ENCODE assay signal across 17 cellular contexts in the genomic region with DNA sequence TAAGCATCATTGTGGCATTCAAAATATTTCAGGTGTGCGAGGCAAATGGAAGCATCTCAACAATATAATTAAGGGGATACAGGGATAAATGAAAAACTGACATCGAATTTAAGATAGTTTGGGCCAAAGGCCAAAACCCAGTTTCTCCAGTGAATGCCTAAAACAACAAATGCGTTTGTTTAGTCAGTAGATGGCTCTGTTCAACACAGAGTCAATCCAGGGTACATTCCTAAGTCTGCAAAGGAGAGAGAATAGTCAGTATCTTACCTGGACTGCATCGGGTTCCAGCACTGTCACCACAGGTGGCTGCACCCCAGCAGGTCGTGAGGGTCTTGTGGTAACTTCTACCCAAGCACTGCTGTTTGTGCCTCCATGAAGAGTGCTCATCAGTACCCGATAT.
DNase-seq lines count a peak whose midpoint lies in the region; ATAC-seq and TF ChIP-seq lines count a peak whose summit lies in the region.
"Had no signal": no experiment of that assay in that cellular context is flagged by ENCODE, and none has a peak within 500 bp of the region (broad histone marks: within the 10 kb centered on the region; RNA-seq: fewer than 3 reads in every experiment).

No MANE protein-coding gene starts in this region.

- no peak overlapping the region for H3K27ac ChIP-seq in CD4-positive, alpha-beta T cell (ENCODE audit: low read depth, low read length)
- H3K27ac ChIP-seq: body of pancreas, vagina had no signal

- CTCF ChIA-PET in activated CD8-positive, alpha-beta T cell treated with anti-CD3 and anti-CD28 coated beads for 36 hours (lab: Charles Lee), result no interaction called here
- CTCF ChIA-PET in CD4-positive, alpha-beta T cell (lab: Charles Lee), result no interaction called here

- DNase-seq in A172 (ENCODE audit: low spot score) (peak; percentile 25), G401 (ENCODE audit: low spot score) (peak; percentile 49), NCI-H460 (ENCODE audit: extremely low read depth, low read depth) (peak; percentile 13), cerebellum (ENCODE audit: low spot score) (peak; percentile 8)
- DNase-seq in activated CD8-positive, alpha-beta T cell treated with anti-CD3 and anti-CD28 coated beads for 36 hours, result no peak
- DNase-seq in CD4-positive, alpha-beta T cell, result no peak
- DNase-seq: activated CD4-positive, alpha-beta T cell treated with anti-CD3 and anti-CD28 coated beads, Interleukin-2, amount 10 ng/mL, durations not matched to agents 24 days and 14 days; body of pancreas; effector memory CD4-positive, alpha-beta T cell; NCI-H2029; retina; stimulated activated CD4-positive, alpha-beta T cell treated with anti-CD3 and anti-CD28 coated beads, Interleukin-4, amount 100 ng/mL, for 4 hours; stimulated activated naive CD4-positive, alpha-beta T cell had no signal

- no peaks in the 10 kb centered on the region for H3K27me3 Mint-ChIP-seq in activated CD8-positive, alpha-beta T cell treated with anti-CD3 and anti-CD28 coated beads for 36 hours
- H3K27me3 Mint-ChIP-seq in CD4-positive, alpha-beta T cell, result no peaks in the 10 kb centered on the region
- H3K27me3 Mint-ChIP-seq: activated CD4-positive, alpha-beta T cell treated with anti-CD3 and anti-CD28 coated beads, Interleukin-2, amount 10 ng/mL, durations not matched to agents 24 days and 14 days; activated T-helper 17 cell treated with anti-CD3 and anti-CD28 coated beads, Interleukin-2, amount 50 U/mL, for 72 hours had no signal

- no peak for ATAC-seq in activated CD8-positive, alpha-beta T cell treated with anti-CD3 and anti-CD28 coated beads for 36 hours
- ATAC-seq in HG03139 (IDR thresholded peaks at IDR 0.05; ENCODE audit: unreplicated experiment) (no peak), GM18873 (IDR thresholded peaks at IDR 0.05; ENCODE audit: low FRiP score, unreplicated experiment) (no peak)
- no peak for ATAC-seq in CD4-positive, alpha-beta T cell (ENCODE audit: poor library complexity)
- ATAC-seq: activated T-helper 17 cell treated with anti-CD3 and anti-CD28 coated beads, Interleukin-2, amount 50 U/mL, for 72 hours; body of pancreas had no signal

- no peak for TF ChIP-seq CTCF in activated CD8-positive, alpha-beta T cell treated with anti-CD3 and anti-CD28 coated beads for 36 hours (IDR thresholded peaks at IDR 0.05)
- TF ChIP-seq CTCF in CD4-positive, alpha-beta T cell (IDR thresholded peaks at IDR 0.05), result no peak

- in situ Hi-C loops in G401 (cut with HindIII; ENCODE audit: low sequenced_read_pairs), result no loop called here

- intact Hi-C loops in activated CD8-positive, alpha-beta T cell treated with anti-CD3 and anti-CD28 coated beads for 36 hours (cut with micrococcal nuclease), result no loop called here
- intact Hi-C loops in CD4-positive, alpha-beta T cell (cut with DNase I, micrococcal nuclease), result no loop called here

- H3K4me3 Mint-ChIP-seq in activated CD8-positive, alpha-beta T cell treated with anti-CD3 and anti-CD28 coated beads for 36 hours, result no peak overlapping the region
- no peak overlapping the region for H3K4me3 Mint-ChIP-seq in CD4-positive, alpha-beta T cell
- H3K4me3 Mint-ChIP-seq: activated CD4-positive, alpha-beta T cell treated with anti-CD3 and anti-CD28 coated beads, Interleukin-2, amount 10 ng/mL, durations not matched to agents 24 days and 14 days; activated T-helper 17 cell treated with anti-CD3 and anti-CD28 coated beads, Interleukin-2, amount 50 U/mL, for 72 hours had no signal

- H3K27ac Mint-ChIP-seq in activated CD8-positive, alpha-beta T cell treated with anti-CD3 and anti-CD28 coated beads for 36 hours, result no peak overlapping the region
- no peak overlapping the region for H3K27ac Mint-ChIP-seq in CD4-positive, alpha-beta T cell
- H3K27ac Mint-ChIP-seq: activated CD4-positive, alpha-beta T cell treated with anti-CD3 and anti-CD28 coated beads, Interleukin-2, amount 10 ng/mL, durations not matched to agents 24 days and 14 days; activated T-helper 17 cell treated with anti-CD3 and anti-CD28 coated beads, Interleukin-2, amount 50 U/mL, for 72 hours had no signal

- H3K9me3 ChIP-seq in CD4-positive, alpha-beta T cell (ENCODE audit: control insufficient read depth, low read length), result no peaks in the 10 kb centered on the region
- H3K9me3 ChIP-seq: body of pancreas, vagina had no signal

- no peaks in the 10 kb centered on the region for H3K27me3 ChIP-seq in CD4-positive, alpha-beta T cell (ENCODE audit: control insufficient read depth, insufficient read depth, low read length)
- H3K27me3 ChIP-seq: body of pancreas, vagina had no signal

- no peaks in the 10 kb centered on the region for H3K36me3 Mint-ChIP-seq in activated CD8-positive, alpha-beta T cell treated with anti-CD3 and anti-CD28 coated beads for 36 hours (ENCODE audit: low read depth)
- no peaks in the 10 kb centered on the region for H3K36me3 Mint-ChIP-seq in CD4-positive, alpha-beta T cell (ENCODE audit: low read depth)

- POLR2A ChIA-PET in activated CD8-positive, alpha-beta T cell treated with anti-CD3 and anti-CD28 coated beads for 36 hours (lab: Charles Lee), result no interaction called here
- POLR2A ChIA-PET in CD4-positive, alpha-beta T cell (lab: Charles Lee), result no interaction called here

- H3K4me1 Mint-ChIP-seq in activated CD8-positive, alpha-beta T cell treated with anti-CD3 and anti-CD28 coated beads for 36 hours (ENCODE audit: low read depth), result no peaks in the 10 kb centered on the region
- H3K4me1 Mint-ChIP-seq in CD4-positive, alpha-beta T cell (ENCODE audit: low read depth), result no peaks in the 10 kb centered on the region
- H3K4me1 Mint-ChIP-seq: activated CD4-positive, alpha-beta T cell treated with anti-CD3 and anti-CD28 coated beads, Interleukin-2, amount 10 ng/mL, durations not matched to agents 24 days and 14 days; activated T-helper 17 cell treated with anti-CD3 and anti-CD28 coated beads, Interleukin-2, amount 50 U/mL, for 72 hours had no signal

- H3K9me3 Mint-ChIP-seq in activated CD8-positive, alpha-beta T cell treated with anti-CD3 and anti-CD28 coated beads for 36 hours, result peaks cover 1% of the 10 kb centered on the region
- H3K9me3 Mint-ChIP-seq in CD4-positive, alpha-beta T cell, result no peaks in the 10 kb centered on the region
- H3K9me3 Mint-ChIP-seq: activated CD4-positive, alpha-beta T cell treated with anti-CD3 and anti-CD28 coated beads, Interleukin-2, amount 10 ng/mL, durations not matched to agents 24 days and 14 days had no signal

Comparison
In these comparisons a context has a peak if more than half of its experiments do, and no peak if none do; other contexts are left out.
1. DNase-seq: peak in A172 (single experiment), G401 (single experiment), NCI-H460 (single experiment) and cerebellum (single experiment); none in activated CD8-positive, alpha-beta T cell treated with anti-CD3 and anti-CD28 coated beads for 36 hours (single experiment) and CD4-positive, alpha-beta T cell (0 of 10).